In genomic region chr6:99092009-99092408, GRCh38 we compare ENCODE assay signal across 12 cellular contexts.
DNase-seq lines count a peak whose midpoint lies in the region; ATAC-seq, FAIRE-seq and TF ChIP-seq lines count a peak whose summit lies in the region.
"Had no signal": no experiment of that assay in that cellular context is flagged by ENCODE, and none has a peak within 500 bp of the region (broad histone marks: within the 10 kb centered on the region; RNA-seq: fewer than 3 reads in every experiment).

No MANE protein-coding gene starts in this region.

- intact Hi-C loops in GM12878 (cut with micrococcal nuclease; ENCODE audit: unreplicated experiment), result no loop called here

- H3K79me2 ChIP-seq in GM12878 (ENCODE audit: control insufficient read depth, insufficient read depth, low read length), result no peaks in the 10 kb centered on the region

- ATAC-seq in GM18907 (IDR thresholded peaks at IDR 0.05; ENCODE audit: unreplicated experiment) (peak; percentile 89), GM21528 (IDR thresholded peaks at IDR 0.05; ENCODE audit: low FRiP score, unreplicated experiment) (peak; percentile 91), HG03095 (IDR thresholded peaks at IDR 0.05; ENCODE audit: unreplicated experiment) (peak; percentile 94), GM12878 (peak; percentile 76)
- ATAC-seq: foreskin keratinocyte, left colon had no signal

- POLR2A ChIA-PET in GM12878 (lab: Charles Lee), result no interaction called here

- H3K27me3 ChIP-seq in GM12878 (replicated peaks in 1 of 2; ENCODE audit: control insufficient read depth in 2 of 2, insufficient read depth in 2 of 2, low read length in 1 of 2), result no peaks in the 10 kb centered on the region
- no peaks in the 10 kb centered on the region for H3K27me3 ChIP-seq in effector memory CD4-positive, alpha-beta T cell (replicated peaks; ENCODE audit: control insufficient read depth, insufficient read depth, low read length, poor library complexity, severe bottlenecking)

- no peak for TF ChIP-seq POLR2A in GM12878 (IDR thresholded peaks at IDR 0.05; ENCODE audit: low read depth, low read length)

- WGBS in GM12878 (ENCODE audit: insufficient coverage, insufficient replicate concordance, low lambda C conversion rate, missing lambda C conversion rate), result 26% methylated on average over 5 of the region's 5 CpGs

- peak; percentile 13 for DNase-seq in GM12878 (ENCODE audit: low read depth, low spot score)
- no peak for DNase-seq in NCI-H1417 (lab: John Stamatoyannopoulos, UW)
- DNase-seq in effector memory CD4-positive, alpha-beta T cell, result no peak
- no peak for DNase-seq in NOMO-1 treated with dmso at 0.1 percent for 144 hours (lab: John Stamatoyannopoulos, UW; ENCODE audit: unreplicated experiment)
- DNase-seq: activated CD8-positive, alpha-beta memory T cell treated with anti-CD3 and anti-CD28 coated beads for 24 hours; foreskin keratinocyte; left colon; NCI-H187 treated with DMSO at 0.1 percent for 48 hours; spleen had no signal

- SMC1A ChIA-PET in GM12878 (lab: Charles Lee; ENCODE audit: uncharacterized antibody, unreplicated experiment), result no interaction called here

- no peaks in the 10 kb centered on the region for H3K9me3 ChIP-seq in GM12878 (replicated peaks; ENCODE audit: control insufficient read depth, insufficient read depth, low read length)
- H3K9me3 ChIP-seq in effector memory CD4-positive, alpha-beta T cell (ENCODE audit: control insufficient read depth, low read length), result no peaks in the 10 kb centered on the region
- H3K9me3 ChIP-seq: spleen had no signal

- peak; percentile 18 for FAIRE-seq in GM12878 (lab: Jason Lieb, UNC)

- no peak overlapping the region for H2AFZ ChIP-seq in GM12878 (ENCODE audit: control insufficient read depth, low read depth, low read length)

- no peak overlapping the region for H3K27ac ChIP-seq in GM12878 (ENCODE audit: control insufficient read depth, insufficient read depth)
- H3K27ac ChIP-seq in effector memory CD4-positive, alpha-beta T cell (ENCODE audit: insufficient read depth, low read length, poor library complexity, severe bottlenecking), result no peak overlapping the region
- H3K27ac ChIP-seq: foreskin keratinocyte, spleen had no signal

- no peaks in the 10 kb centered on the region for H3K36me3 ChIP-seq in GM12878 (ENCODE audit: control insufficient read depth in 2 of 2, insufficient read depth in 2 of 2, low read length in 1 of 2)
- H3K36me3 ChIP-seq in effector memory CD4-positive, alpha-beta T cell (ENCODE audit: control insufficient read depth, insufficient read depth, low read length), result no peaks in the 10 kb centered on the region
- H3K36me3 ChIP-seq: spleen had no signal

- CTCF ChIA-PET in GM12878 (lab: Yijun Ruan, JAX), result no interaction called here

- no peak for TF ChIP-seq RAD21 in GM12878 (IDR thresholded peaks at IDR 0.05; ENCODE audit: insufficient read depth, low read depth, low read length)

- TF ChIP-seq EP300 in GM12878 (IDR thresholded peaks at IDR 0.05; ENCODE audit: borderline replicate concordance in 1 of 2, control insufficient read depth in 1 of 2, low read depth in 2 of 2, low read length in 2 of 2), result no peak

- in situ Hi-C loops in GM12878 (cut with MboI), result no loop called here

- TF ChIP-seq CTCF in GM12878 (IDR thresholded peaks at IDR 0.05 in 2 of 3, conservative IDR thresholded peaks at IDR 0.05 in 1 of 3; ENCODE audit: control insufficient read depth in 2 of 3, extremely low read depth in 1 of 3, insufficient read depth in 1 of 3, low read depth in 3 of 3, low read length in 3 of 3), result no peak

- BruUV-seq in GM12878 (replicated peaks; lab: Mats Ljungman, UMichigan), result no TSS peak

- H3K4me1 ChIP-seq in GM12878 (ENCODE audit: control insufficient read depth, insufficient read depth, low read length), result peaks cover 10% of the 10 kb centered on the region
- H3K4me1 ChIP-seq in effector memory CD4-positive, alpha-beta T cell (ENCODE audit: control insufficient read depth, insufficient read depth, low read length, poor library complexity, severe bottlenecking), result no peaks in the 10 kb centered on the region
- H3K4me1 ChIP-seq: foreskin keratinocyte, spleen had no signal

- no peaks in the 10 kb centered on the region for H4K20me1 ChIP-seq in GM12878 (ENCODE audit: control insufficient read depth, insufficient read depth)

- H3K9ac ChIP-seq in GM12878 (ENCODE audit: control insufficient read depth, insufficient read depth, low read length), result no peak overlapping the region

- H3K4me2 ChIP-seq in GM12878 (ENCODE audit: control insufficient read depth, insufficient read depth), result 0 out of 2 replicates have a peak overlapping the region, but pooled peaks have one; percentile 25

- RAD21 ChIA-PET in GM12878 (lab: Charles Lee; ENCODE audit: unreplicated experiment), result no interaction called here

- H3K4me3 ChIP-seq in GM12878, result no peak overlapping the region
- H3K4me3 ChIP-seq in effector memory CD4-positive, alpha-beta T cell (ENCODE audit: insufficient read depth, low read depth, low read length, poor library complexity, severe bottlenecking), result no peak overlapping the region
- H3K4me3 ChIP-seq: spleen had no signal

TF ChIP-seq in GM12878, 131 proteins besides CTCF, POLR2A, EP300 and RAD21:
- TF ChIP-seq TCF7 (IDR thresholded peaks at IDR 0.05; ENCODE audit: borderline replicate concordance) (0 out of 2 replicates have a peak, but pooled peaks have one; percentile 16), ZNF24 (IDR thresholded peaks at IDR 0.05) (peak; percentile 41; the same call in 1 of the 2 replicates), RUNX3 (IDR thresholded peaks at IDR 0.05; ENCODE audit: low read length) (peak; percentile 79)
- TF ChIP-seq, protein P1, sequence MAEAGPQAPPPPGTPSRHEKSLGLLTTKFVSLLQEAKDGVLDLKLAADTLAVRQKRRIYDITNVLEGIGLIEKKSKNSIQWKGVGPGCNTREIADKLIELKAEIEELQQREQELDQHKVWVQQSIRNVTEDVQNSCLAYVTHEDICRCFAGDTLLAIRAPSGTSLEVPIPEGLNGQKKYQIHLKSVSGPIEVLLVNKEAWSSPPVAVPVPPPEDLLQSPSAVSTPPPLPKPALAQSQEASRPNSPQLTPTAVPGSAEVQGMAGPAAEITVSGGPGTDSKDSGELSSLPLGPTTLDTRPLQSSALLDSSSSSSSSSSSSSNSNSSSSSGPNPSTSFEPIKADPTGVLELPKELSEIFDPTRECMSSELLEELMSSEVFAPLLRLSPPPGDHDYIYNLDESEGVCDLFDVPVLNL (IDR thresholded peaks at IDR 0.05; ENCODE audit: low read depth, low read length), result no peak
